27 cellular contexts compared by ENCODE assay signal in the genomic region with DNA sequence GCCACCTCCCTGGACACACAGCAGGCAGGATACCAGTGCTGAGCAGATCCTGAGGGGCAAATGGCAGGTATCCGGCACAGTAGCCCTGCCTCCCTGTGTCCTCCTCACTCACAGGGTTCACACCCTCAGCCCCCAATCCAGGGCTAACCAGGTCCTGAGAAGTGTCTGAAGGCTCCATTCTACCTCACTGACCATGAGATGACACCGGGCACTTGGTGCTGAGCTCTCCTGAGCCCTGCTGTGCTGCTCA.
"Had no signal": no experiment of that assay in that cellular context is flagged by ENCODE, and none has a peak within 500 bp of the region (broad histone marks: within the 10 kb centered on the region; RNA-seq: fewer than 3 reads in every experiment).

No MANE protein-coding gene starts in this region.

- H3K36me3 ChIP-seq: heart right ventricle, left ventricle myocardium inferior, neutrophil, right atrium auricular region, right lobe of liver, tibial nerve, uterus had no signal

- H3K27ac ChIP-seq: heart right ventricle, hepatocyte, left ventricle myocardium inferior, neutrophil, parathyroid adenoma, right atrium auricular region, right lobe of liver, tibial nerve, uterus had no signal

- H2AFZ ChIP-seq: hepatocyte, parathyroid adenoma had no signal

- H3K9me3 Mint-ChIP-seq: mesothelial cell of epicardium; naive B cell; nephron; neural crest cell; stimulated activated naive CD8-positive, alpha-beta T cell treated with anti-CD3 and anti-CD28 coated beads, Interleukin-15, amount 100 ng/mL, for 72 hours; type B pancreatic cell had no signal

- DNase-seq: heart right ventricle; islet precursor cell; left ventricle myocardium inferior; mesendoderm; naive B cell; occipital lobe; right lobe of liver; stimulated activated CD4-positive, alpha-beta T cell treated with anti-CD3 and anti-CD28 coated beads, Interleukin-12 subunit alpha, Interleukin-12 subunit beta, amount 100 ng/mL, for 4 hours; stimulated activated CD4-positive, alpha-beta T cell treated with anti-CD3 and anti-CD28 coated beads, Interleukin-15, amount 100 ng/mL, for 24 hours; stimulated activated CD4-positive, alpha-beta T cell treated with anti-CD3 and anti-CD28 coated beads, Interleukin-2, amount 100 ng/mL, for 24 hours; stimulated activated CD4-positive, alpha-beta T cell treated with anti-CD3 and anti-CD28 coated beads, Interleukin-4, amount 100 ng/mL, for 1 hour; stimulated activated naive CD4-positive, alpha-beta T cell treated with Interleukin-2 at 50 U/mL for 16 hours; stimulated activated naive CD8-positive, alpha-beta T cell treated with anti-CD3 and anti-CD28 coated beads, Interleukin-15, amount 100 ng/mL, for 72 hours; substantia nigra; uterus had no signal

- H3K4me3 ChIP-seq: heart right ventricle, hepatocyte, left ventricle myocardium inferior, lung, right atrium auricular region, right lobe of liver, smooth muscle cell, tibial nerve, uterus had no signal

- H3K4me2 ChIP-seq: hepatocyte, smooth muscle cell had no signal

- H3K4me3 Mint-ChIP-seq: mesothelial cell of epicardium; naive B cell; nephron; neural crest cell; stimulated activated naive CD8-positive, alpha-beta T cell treated with anti-CD3 and anti-CD28 coated beads, Interleukin-15, amount 100 ng/mL, for 72 hours; type B pancreatic cell had no signal

- H3K9ac ChIP-seq: parathyroid adenoma had no signal

- H3K36me3 Mint-ChIP-seq: mesothelial cell of epicardium, naive B cell, type B pancreatic cell had no signal

- H3K9me3 ChIP-seq: left ventricle myocardium inferior, neutrophil, right atrium auricular region, right lobe of liver, tibial nerve, uterus had no signal

- H3K4me1 ChIP-seq: heart right ventricle, left ventricle myocardium inferior, parathyroid adenoma, right atrium auricular region, right lobe of liver, tibial nerve, uterus had no signal

- ATAC-seq: heart right ventricle; stimulated activated naive CD8-positive, alpha-beta T cell treated with anti-CD3 and anti-CD28 coated beads, Interleukin-15, amount 100 ng/mL, for 72 hours had no signal

- H3K4me1 Mint-ChIP-seq: mesothelial cell of epicardium; naive B cell; nephron; neural crest cell; stimulated activated naive CD8-positive, alpha-beta T cell treated with anti-CD3 and anti-CD28 coated beads, Interleukin-15, amount 100 ng/mL, for 72 hours had no signal

- H3K27me3 ChIP-seq: right atrium auricular region, right lobe of liver, uterus had no signal

- H3K27ac Mint-ChIP-seq: mesothelial cell of epicardium, naive B cell, nephron, progenitor cell of endocrine pancreas, type B pancreatic cell had no signal

- H3K79me2 ChIP-seq: hepatocyte, parathyroid adenoma had no signal
